20 cellular contexts compared by ENCODE assay signal in the genomic region with DNA sequence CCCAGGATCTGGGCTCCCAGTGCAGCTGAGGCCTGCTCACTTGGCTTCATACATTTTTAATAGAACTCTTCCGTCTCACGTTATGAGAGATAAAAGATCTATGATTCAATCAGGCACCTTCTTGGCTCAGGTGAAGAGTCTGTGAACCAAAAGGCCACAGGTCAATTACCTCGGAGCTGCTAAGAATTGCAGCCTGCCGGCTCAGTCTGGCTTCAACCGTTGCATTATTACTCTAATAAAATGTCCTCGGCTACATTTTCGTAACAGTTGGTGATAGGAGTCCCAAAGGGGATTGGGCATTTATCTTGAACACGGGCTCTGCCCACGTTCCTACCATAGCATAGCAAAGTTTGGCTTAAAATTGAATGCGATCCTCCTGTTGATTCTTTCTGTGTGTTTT.
DNase-seq lines count a peak whose midpoint lies in the region; ATAC-seq and TF ChIP-seq lines count a peak whose summit lies in the region.
"Had no signal": no experiment of that assay in that cellular context is flagged by ENCODE, and none has a peak within 500 bp of the region (broad histone marks: within the 10 kb centered on the region; RNA-seq: fewer than 3 reads in every experiment).

No MANE protein-coding gene starts in this region.

- H3K4me1 ChIP-seq in right cardiac atrium (ENCODE audit: control insufficient read depth, insufficient read depth, low read length) (peaks cover 28% of the 10 kb centered on the region), skeletal muscle tissue (ENCODE audit: control insufficient read depth in 3 of 3, insufficient read depth in 3 of 3, low read length in 3 of 3) (peaks cover 11 to 25% (median 21%) of the 10 kb centered on the region in 3 donors), upper lobe of right lung (peaks cover 40% of the 10 kb centered on the region)
- H3K4me1 ChIP-seq: SJCRH30 had no signal

- H3K36me3 ChIP-seq in skeletal muscle tissue (ENCODE audit: control insufficient read depth in 3 of 3, insufficient read depth in 3 of 3, low read length in 3 of 3) (no peaks in the 10 kb centered on the region), upper lobe of right lung (no peaks in the 10 kb centered on the region)
- H3K36me3 ChIP-seq: SJCRH30 had no signal

- H3K36me3 Mint-ChIP-seq in endothelial cell (ENCODE audit: low read depth, unreplicated experiment): peaks cover 3% of the 10 kb centered on the region
- H3K36me3 Mint-ChIP-seq: stimulated activated naive B cell treated with anti-CD40 and anti-IgM and Interleukin-4, amounts not matched to agents 10 μg/mL and 1 μg/mL and 100 μg/mL, for 72 hours had no signal

- H3K9ac ChIP-seq in skeletal muscle tissue (ENCODE audit: low read depth in 1 of 3, low read length in 3 of 3): no peak overlapping the region

- intact Hi-C loops in right cardiac atrium (cut with DNase I): loop anchor here in 2 of 4 donors (5.0 to 10.0 kb wide), 2 partner anchors 38 to 55 kb away; no protein-coding TSS in a partner anchor
- intact Hi-C loops in upper lobe of right lung (cut with DNase I): no loop called here

- ATAC-seq in right cardiac atrium (peak; percentile 30 to 49), upper lobe of right lung (no peak)
- ATAC-seq: Panc1; stimulated activated naive B cell treated with anti-CD40 and anti-IgM and Interleukin-4, amounts not matched to agents 10 μg/mL and 1 μg/mL and 100 μg/mL, for 72 hours had no signal

- DNase-seq in endothelial cell (ENCODE audit: low spot score): no peak
- DNase-seq in right cardiac atrium: peak in 2 of 3 donors; percentile 44 to 52
- no peak for DNase-seq in upper lobe of right lung
- DNase-seq in stimulated activated naive CD4-positive, alpha-beta T cell (lab: John Stamatoyannopoulos, UW): no peak
- no peak for DNase-seq in foreskin fibroblast
- no peak for DNase-seq in NOMO-1 (lab: John Stamatoyannopoulos, UW; ENCODE audit: unreplicated experiment in 2 of 2)
- DNase-seq: activated CD4-positive, alpha-beta T cell treated with anti-CD3 and anti-CD28 coated beads for 48 hours; activated naive CD4-positive, alpha-beta T cell treated with anti-CD3 and anti-CD28 coated beads, Interleukin-2, amount 10 ng/mL, durations not matched to agents 7 days and 5 days; central memory CD4-positive, alpha-beta T cell; H9; kidney; NCI-H2107; posterior cingulate gyrus; SJCRH30; stimulated activated CD4-positive, alpha-beta T cell treated with anti-CD3 and anti-CD28 coated beads, Interleukin-2, amount 100 ng/mL, for 48 hours; stimulated activated naive B cell treated with anti-CD40 and anti-IgM and Interleukin-4, amounts not matched to agents 10 μg/mL and 1 μg/mL and 100 μg/mL, for 72 hours; T-helper 1 cell had no signal

- H3K27me3 Mint-ChIP-seq in endothelial cell (ENCODE audit: unreplicated experiment): peaks cover 7% of the 10 kb centered on the region
- H3K27me3 Mint-ChIP-seq: activated naive CD4-positive, alpha-beta T cell treated with anti-CD3 and anti-CD28 coated beads, Interleukin-2, amount 10 ng/mL, durations not matched to agents 7 days and 5 days had no signal

- peak overlapping the region; percentile 53 for H3K27ac Mint-ChIP-seq in endothelial cell (ENCODE audit: unreplicated experiment)
- H3K27ac Mint-ChIP-seq: activated naive CD4-positive, alpha-beta T cell treated with anti-CD3 and anti-CD28 coated beads, Interleukin-2, amount 10 ng/mL, durations not matched to agents 7 days and 5 days; nephron; stimulated activated naive B cell treated with anti-CD40 and anti-IgM and Interleukin-4, amounts not matched to agents 10 μg/mL and 1 μg/mL and 100 μg/mL, for 72 hours had no signal

- no peaks in the 10 kb centered on the region for H3K9me3 Mint-ChIP-seq in endothelial cell (ENCODE audit: unreplicated experiment)
- H3K9me3 Mint-ChIP-seq: H9; nephron; stimulated activated naive B cell treated with anti-CD40 and anti-IgM and Interleukin-4, amounts not matched to agents 10 μg/mL and 1 μg/mL and 100 μg/mL, for 72 hours had no signal

- no peaks in the 10 kb centered on the region for H3K9me3 ChIP-seq in right cardiac atrium (ENCODE audit: control insufficient read depth, low read length)
- H3K9me3 ChIP-seq in skeletal muscle tissue (ENCODE audit: control insufficient read depth in 3 of 3, low read length in 3 of 3): no peaks in the 10 kb centered on the region
- no peaks in the 10 kb centered on the region for H3K9me3 ChIP-seq in upper lobe of right lung
- H3K9me3 ChIP-seq: SJCRH30 had no signal

- no peak overlapping the region for H3K4me3 Mint-ChIP-seq in endothelial cell (ENCODE audit: unreplicated experiment)
- H3K4me3 Mint-ChIP-seq: activated naive CD4-positive, alpha-beta T cell treated with anti-CD3 and anti-CD28 coated beads, Interleukin-2, amount 10 ng/mL, durations not matched to agents 7 days and 5 days; H9; nephron; stimulated activated naive B cell treated with anti-CD40 and anti-IgM and Interleukin-4, amounts not matched to agents 10 μg/mL and 1 μg/mL and 100 μg/mL, for 72 hours had no signal

- H3K27ac ChIP-seq in right cardiac atrium (ENCODE audit: low read length): peak overlapping the region; percentile 75
- H3K27ac ChIP-seq in skeletal muscle tissue (ENCODE audit: low read depth, low read length): peak overlapping the region; percentile 69
- peak overlapping the region; percentile 70 for H3K27ac ChIP-seq in upper lobe of right lung
- H3K27ac ChIP-seq: SJCRH30 had no signal

- TF ChIP-seq CTCF in endothelial cell (IDR thresholded peaks at IDR 0.05; ENCODE audit: unreplicated experiment) (no peak), upper lobe of right lung (IDR thresholded peaks at IDR 0.05) (no peak), foreskin fibroblast (IDR thresholded peaks at IDR 0.05; ENCODE audit: low read depth, low read length) (no peak)

- H3K4me3 ChIP-seq in right cardiac atrium (ENCODE audit: low read length) (no peak overlapping the region), skeletal muscle tissue (ENCODE audit: low read length in 3 of 3) (no peak overlapping the region), upper lobe of right lung (no peak overlapping the region), foreskin fibroblast (ENCODE audit: low read depth in 1 of 2, low read length in 2 of 2) (no peak overlapping the region)
- H3K4me3 ChIP-seq: SJCRH30 had no signal

- WGBS in right cardiac atrium: 32% methylated on average over 10 of the region's 10 CpGs

- H3K27me3 ChIP-seq in right cardiac atrium (ENCODE audit: control insufficient read depth, insufficient read depth): no peaks in the 10 kb centered on the region
- no peaks in the 10 kb centered on the region for H3K27me3 ChIP-seq in skeletal muscle tissue (ENCODE audit: control insufficient read depth in 3 of 3, insufficient read depth in 3 of 3, low read length in 3 of 3)
- H3K27me3 ChIP-seq in upper lobe of right lung: no peaks in the 10 kb centered on the region

- peaks cover 30% of the 10 kb centered on the region for H3K4me1 Mint-ChIP-seq in endothelial cell (ENCODE audit: unreplicated experiment)
- H3K4me1 Mint-ChIP-seq: stimulated activated naive B cell treated with anti-CD40 and anti-IgM and Interleukin-4, amounts not matched to agents 10 μg/mL and 1 μg/mL and 100 μg/mL, for 72 hours had no signal

Comparison
In these comparisons a context has a peak if more than half of its experiments do, and no peak if none do; other contexts are left out.
1. DNase-seq: peak in right cardiac atrium (2 of 3); none in endothelial cell (single experiment), upper lobe of right lung (single experiment), stimulated activated naive CD4-positive, alpha-beta T cell (0 of 6), foreskin fibroblast (0 of 2) and NOMO-1 (0 of 2).
2. Peak in every context shown above with its lines, with median percentiles within 50 percentile points of each other: H3K27ac ChIP-seq.